ENCODE assay signal across 1 cellular context in genomic region chr11:3859373-3859881, GRCh38.
TF ChIP-seq lines count a peak whose summit lies in the region.

No MANE protein-coding gene starts in this region.

TF ChIP-seq in GM12878, 131 proteins besides CTCF, POLR2A, EP300 and RAD21 (continued from another document):
- no peak for TF ChIP-seq MYC (IDR thresholded peaks at IDR 0.05; ENCODE audit: insufficient read depth, insufficient read length, insufficient replicate concordance, low read length, severe bottlenecking)
- TF ChIP-seq, protein P1, sequence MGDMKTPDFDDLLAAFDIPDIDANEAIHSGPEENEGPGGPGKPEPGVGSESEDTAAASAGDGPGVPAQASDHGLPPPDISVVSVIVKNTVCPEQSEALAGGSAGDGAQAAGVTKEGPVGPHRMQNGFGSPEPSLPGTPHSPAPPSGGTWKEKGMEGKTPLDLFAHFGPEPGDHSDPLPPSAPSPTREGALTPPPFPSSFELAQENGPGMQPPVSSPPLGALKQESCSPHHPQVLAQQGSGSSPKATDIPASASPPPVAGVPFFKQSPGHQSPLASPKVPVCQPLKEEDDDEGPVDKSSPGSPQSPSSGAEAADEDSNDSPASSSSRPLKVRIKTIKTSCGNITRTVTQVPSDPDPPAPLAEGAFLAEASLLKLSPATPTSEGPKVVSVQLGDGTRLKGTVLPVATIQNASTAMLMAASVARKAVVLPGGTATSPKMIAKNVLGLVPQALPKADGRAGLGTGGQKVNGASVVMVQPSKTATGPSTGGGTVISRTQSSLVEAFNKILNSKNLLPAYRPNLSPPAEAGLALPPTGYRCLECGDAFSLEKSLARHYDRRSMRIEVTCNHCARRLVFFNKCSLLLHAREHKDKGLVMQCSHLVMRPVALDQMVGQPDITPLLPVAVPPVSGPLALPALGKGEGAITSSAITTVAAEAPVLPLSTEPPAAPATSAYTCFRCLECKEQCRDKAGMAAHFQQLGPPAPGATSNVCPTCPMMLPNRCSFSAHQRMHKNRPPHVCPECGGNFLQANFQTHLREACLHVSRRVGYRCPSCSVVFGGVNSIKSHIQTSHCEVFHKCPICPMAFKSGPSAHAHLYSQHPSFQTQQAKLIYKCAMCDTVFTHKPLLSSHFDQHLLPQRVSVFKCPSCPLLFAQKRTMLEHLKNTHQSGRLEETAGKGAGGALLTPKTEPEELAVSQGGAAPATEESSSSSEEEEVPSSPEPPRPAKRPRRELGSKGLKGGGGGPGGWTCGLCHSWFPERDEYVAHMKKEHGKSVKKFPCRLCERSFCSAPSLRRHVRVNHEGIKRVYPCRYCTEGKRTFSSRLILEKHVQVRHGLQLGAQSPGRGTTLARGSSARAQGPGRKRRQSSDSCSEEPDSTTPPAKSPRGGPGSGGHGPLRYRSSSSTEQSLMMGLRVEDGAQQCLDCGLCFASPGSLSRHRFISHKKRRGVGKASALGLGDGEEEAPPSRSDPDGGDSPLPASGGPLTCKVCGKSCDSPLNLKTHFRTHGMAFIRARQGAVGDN (IDR thresholded peaks at IDR 0.05), result peak; percentile 55
- peak; percentile 13 for TF ChIP-seq RELA (IDR thresholded peaks at IDR 0.05; ENCODE audit: borderline replicate concordance, partially characterized antibody)
- no peak for TF ChIP-seq BACH1 (IDR thresholded peaks at IDR 0.05; ENCODE audit: borderline replicate concordance)
- TF ChIP-seq RAD51 (IDR thresholded peaks at IDR 0.05), result no peak
- no peak for TF ChIP-seq ZNF207 (IDR thresholded peaks at IDR 0.05; ENCODE audit: borderline replicate concordance)
- TF ChIP-seq HDAC6 (IDR thresholded peaks at IDR 0.05; ENCODE audit: unreplicated experiment), result no peak
- TF ChIP-seq ZNF274 (IDR thresholded peaks at IDR 0.05; ENCODE audit: insufficient read depth, insufficient read length), result no peak
- no peak for TF ChIP-seq KDM1A (IDR thresholded peaks at IDR 0.05; ENCODE audit: borderline replicate concordance)
TF ChIP-seq in GM12878: peak in this region for 28.
